Comparison of ENCODE assay signal across 8 cellular contexts in the genomic region with DNA sequence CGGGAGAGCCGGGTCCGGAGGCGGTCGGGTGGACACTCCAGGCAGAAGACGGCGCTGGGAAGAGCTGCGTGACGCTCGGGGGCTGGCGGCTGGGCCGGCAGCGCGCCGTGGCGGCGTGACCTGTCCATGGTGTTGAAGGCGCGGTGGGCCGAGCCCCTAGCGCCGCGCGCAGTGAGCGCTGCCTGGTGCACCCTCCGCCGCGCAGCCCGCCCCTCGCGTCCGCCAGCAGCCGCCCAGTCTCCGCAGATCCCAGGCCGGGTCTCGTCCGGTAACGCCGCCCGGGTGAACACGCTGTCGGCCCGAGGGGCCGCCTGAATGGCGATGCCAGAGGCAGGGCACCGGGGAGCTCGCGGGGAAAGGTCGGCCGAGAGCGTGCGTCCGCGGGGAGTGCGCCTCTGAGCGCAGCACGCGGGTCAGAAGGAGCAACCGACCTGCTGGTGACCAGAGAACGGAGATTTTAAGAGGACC. TPM values are rescaled to one million over a fixed set of nuclear protein-coding genes. Genes with fewer than 3 reads are reported as not detected.
DNase-seq lines count a peak whose midpoint lies in the region; FAIRE-seq and TF ChIP-seq lines count a peak whose summit lies in the region.

No MANE protein-coding gene starts in this region.

- dilution Hi-C loops in keratinocyte (cut with MboI; ENCODE audit: extremely low pct_ligation_motif_present, low sequenced_read_pairs) = no loop called here

- no peaks in the 10 kb centered on the region for H3K79me2 ChIP-seq in keratinocyte (ENCODE audit: control insufficient read depth, insufficient read depth, low read length)

- H4K20me1 ChIP-seq in keratinocyte (ENCODE audit: control insufficient read depth, extremely low read depth, insufficient read depth, low read length) = no peaks in the 10 kb centered on the region

- no peak for TF ChIP-seq POLR2A in breast epithelium (IDR thresholded peaks at IDR 0.05)

- no peaks in the 10 kb centered on the region for H3K4me1 ChIP-seq in NT2/D1 (ENCODE audit: insufficient read depth, insufficient read length)
- peaks cover 0 to 4% of the 10 kb centered on the region in 2 donors for H3K4me1 ChIP-seq in breast epithelium
- H3K4me1 ChIP-seq in keratinocyte (ENCODE audit: control insufficient read depth, extremely low read depth, insufficient read depth, low read length) = peaks cover 13% of the 10 kb centered on the region

- H3K36me3 ChIP-seq in NT2/D1 (ENCODE audit: insufficient read depth, insufficient read length, low read length) = no peaks in the 10 kb centered on the region
- no peaks in the 10 kb centered on the region for H3K36me3 ChIP-seq in breast epithelium
- no peaks in the 10 kb centered on the region for H3K36me3 ChIP-seq in keratinocyte (ENCODE audit: control insufficient read depth in 2 of 2, extremely low read depth in 1 of 2, insufficient read depth in 2 of 2, low read length in 2 of 2)

- no peaks in the 10 kb centered on the region for H3K9me1 ChIP-seq in keratinocyte (ENCODE audit: control insufficient read depth, extremely low read depth, insufficient read depth, low read length)

- H3K27me3 ChIP-seq in NT2/D1 (ENCODE audit: insufficient read depth, insufficient read length) (peaks cover 72% of the 10 kb centered on the region), breast epithelium (peaks cover 0 to 14% of the 10 kb centered on the region in 2 donors), keratinocyte (ENCODE audit: control insufficient read depth, extremely low read depth, insufficient read depth, low read length) (peaks cover 57% of the 10 kb centered on the region)

- peak; percentile 42 for DNase-seq in NCI-H345 (lab: John Stamatoyannopoulos, UW)
- no peak for DNase-seq in NCI-H345 treated with DMSO at 0.1 percent for 48 hours (lab: John Stamatoyannopoulos, UW; ENCODE audit: unreplicated experiment)
- no peak for DNase-seq in NT2/D1 (ENCODE audit: low read depth, low spot score)
- no peak for DNase-seq in breast epithelium (ENCODE audit: low spot score in 2 of 2)
- no peak for DNase-seq in keratinocyte (ENCODE audit: low read depth, low spot score)
- peak; percentile 13 to 15 for DNase-seq in stimulated activated CD4-positive, alpha-beta T cell treated with anti-CD3 and anti-CD28 coated beads, Interleukin-2, amount 100 ng/mL, for 48 hours
- no peak for DNase-seq in NCI-H1694 (lab: John Stamatoyannopoulos, UW)
- DNase-seq in SKM-1 treated with dmso at 0.1 percent for 144 hours (lab: John Stamatoyannopoulos, UW; ENCODE audit: unreplicated experiment) = no peak

- no peaks in the 10 kb centered on the region for H3K9me3 ChIP-seq in NT2/D1 (ENCODE audit: insufficient read depth, low read length)
- no peaks in the 10 kb centered on the region for H3K9me3 ChIP-seq in breast epithelium
- no peaks in the 10 kb centered on the region for H3K9me3 ChIP-seq in keratinocyte (ENCODE audit: control insufficient read depth, low read depth, low read length)

- H3K4me2 ChIP-seq in keratinocyte (ENCODE audit: control insufficient read depth, extremely low read depth, insufficient read depth, low read depth, low read length) = peak overlapping the region; percentile 81

- H3K27ac ChIP-seq in breast epithelium (no peak overlapping the region), keratinocyte (ENCODE audit: control insufficient read depth, insufficient read depth, low read length) (no peak overlapping the region)

- H2AFZ ChIP-seq in keratinocyte (ENCODE audit: control insufficient read depth, low read length) = no peak overlapping the region

- H3K9ac ChIP-seq in NT2/D1 (ENCODE audit: insufficient read length, low read depth) (peak overlapping the region; percentile 50), keratinocyte (ENCODE audit: control insufficient read depth, extremely low read depth, insufficient read depth, low read length) (no peak overlapping the region)

- intact Hi-C loops in breast epithelium (cut with DNase I; ENCODE audit: low total_unique reads) = no loop called here

- TF ChIP-seq CTCF in breast epithelium (IDR thresholded peaks at IDR 0.05) (no peak), keratinocyte (optimal IDR thresholded peaks at IDR 0.05 in 1 of 3, IDR thresholded peaks at IDR 0.05 in 1 of 3, conservative IDR thresholded peaks at IDR 0.05 in 1 of 3; ENCODE audit: extremely low read depth in 1 of 3, insufficient read depth in 2 of 3, low read length in 3 of 3) (no peak)

- peak overlapping the region; percentile 62 for H3K4me3 ChIP-seq in NT2/D1 (ENCODE audit: insufficient read length, low read depth)
- H3K4me3 ChIP-seq in breast epithelium = peak overlapping the region; percentile 54 to 74 (median 57)
- peak overlapping the region in 1 of 3 experiments; percentile 33 for H3K4me3 ChIP-seq in keratinocyte (ENCODE audit: control insufficient read depth in 2 of 3, extremely low read depth in 1 of 3, insufficient read depth in 2 of 3, low read depth in 1 of 3, low read length in 3 of 3)

- no peak for FAIRE-seq in keratinocyte (lab: Jason Lieb, UNC)

RNA-seq across cellular contexts. Expression of gene TMEM178B, which starts 0.7 kb away (rescaled TPM):
- under 1 TPM; 0.33 to 0.88 (median 0.64) TPM for total RNA-seq in breast epithelium
- 0.01 TPM in 1 of 3 replicates, not detected in the others for polyA plus RNA-seq in keratinocyte
- polyA plus RNA-seq in keratinocyte (2011; ENCODE audit: low read depth) = not detected
- 0.01 TPM in 2 replicates for polyA plus RNA-seq in keratinocyte (2011; cell fraction: cytosol; rRNA removed)
- 0.01 TPM in 2 replicates for polyA plus RNA-seq in keratinocyte (2011; cell fraction: nucleus; rRNA removed)
- 0.04 TPM in 1 of 2 replicates, not detected in the other for polyA plus RNA-seq in keratinocyte (2012; ENCODE audit: low replicate concordance)
- polyA minus RNA-seq in keratinocyte = not detected in 3 replicates
- polyA minus RNA-seq in keratinocyte (2011; cell fraction: cytosol; rRNA and poly(A)+ RNA removed) = not detected
- polyA minus RNA-seq in keratinocyte (2011; cell fraction: nucleus; rRNA and poly(A)+ RNA removed) = 0.08 TPM in 1 of 2 replicates, not detected in the other

RNA-seq across cellular contexts. Expression of gene MRPS33, which starts 58.5 kb away (rescaled TPM):
- total RNA-seq in breast epithelium = 10 to 100 TPM; 17.4 to 23.4 (median 21.8) TPM
- polyA plus RNA-seq in keratinocyte = 58.3 to 141 TPM (median 85.4 TPM) in 3 replicates
- polyA plus RNA-seq in keratinocyte (2011; ENCODE audit: low read depth) = 31.2 TPM
- polyA plus RNA-seq in keratinocyte (2011; cell fraction: cytosol; rRNA removed) = 71.6 and 112 TPM in 2 replicates
- 25.5 and 40.6 TPM in 2 replicates for polyA plus RNA-seq in keratinocyte (2011; cell fraction: nucleus; rRNA removed)
- polyA plus RNA-seq in keratinocyte (2012; ENCODE audit: low replicate concordance) = 64.2 and 121 TPM in 2 replicates
- polyA minus RNA-seq in keratinocyte = 9.0 to 30.4 TPM (median 14.5 TPM) in 3 replicates
- 12.7 TPM for polyA minus RNA-seq in keratinocyte (2011; cell fraction: cytosol; rRNA and poly(A)+ RNA removed)
- 7.1 and 8.7 TPM in 2 replicates for polyA minus RNA-seq in keratinocyte (2011; cell fraction: nucleus; rRNA and poly(A)+ RNA removed)

Comparison
In these comparisons a context has a peak if more than half of its experiments do, and no peak if none do; other contexts are left out.
1. DNase-seq: peak in NCI-H345 (single experiment) and stimulated activated CD4-positive, alpha-beta T cell treated with anti-CD3 and anti-CD28 coated beads, Interleukin-2, amount 100 ng/mL, for 48 hours (2 of 2); none in NCI-H345 treated with DMSO at 0.1 percent for 48 hours (single experiment), NT2/D1 (single experiment), breast epithelium (0 of 2), keratinocyte (single experiment), NCI-H1694 (single experiment) and SKM-1 treated with dmso at 0.1 percent for 144 hours (single experiment).